ENCODE assay signal across 10 cellular contexts in the genomic region with DNA sequence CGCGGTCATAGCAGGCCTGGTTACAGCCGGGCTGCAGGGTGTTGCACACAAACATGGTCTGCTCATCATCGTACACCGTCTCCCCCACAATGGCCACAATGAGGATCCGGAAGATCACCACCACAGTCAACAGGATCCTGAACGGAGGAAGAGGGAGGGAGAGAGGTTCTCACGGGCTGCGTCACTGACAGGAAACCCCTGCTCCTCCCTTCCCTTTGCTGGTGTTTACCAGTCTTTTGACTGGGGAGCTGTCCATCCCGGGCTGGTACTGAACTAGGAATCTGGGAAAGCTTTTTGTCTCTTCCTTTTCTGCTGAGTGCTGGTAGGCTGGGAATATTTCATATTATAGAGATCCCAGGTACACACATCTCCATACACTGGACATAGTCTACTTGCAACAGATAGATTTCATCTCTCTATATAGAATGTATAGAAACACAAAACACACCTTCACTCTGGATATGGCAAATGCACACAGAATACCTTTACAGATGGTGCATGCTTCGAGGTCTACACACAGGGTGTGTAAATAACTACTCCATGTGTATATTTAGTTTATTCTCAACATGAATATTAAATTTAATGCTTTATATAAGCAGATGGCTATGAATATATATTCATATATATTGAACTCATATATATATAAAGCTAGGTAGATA. TPM values are rescaled to one million over a fixed set of nuclear protein-coding genes. Genes with fewer than 3 reads are reported as not detected.
DNase-seq lines count a peak whose midpoint lies in the region; ATAC-seq and TF ChIP-seq lines count a peak whose summit lies in the region.
"Had no signal": no experiment of that assay in that cellular context is flagged by ENCODE, and none has a peak within 500 bp of the region (broad histone marks: within the 10 kb centered on the region; RNA-seq: fewer than 3 reads in every experiment).

No MANE protein-coding gene starts in this region.

- H3K27me3 ChIP-seq in foreskin keratinocyte: peaks cover 76% of the 10 kb centered on the region
- peaks cover 40 to 46% (median 42%) of the 10 kb centered on the region in 3 donors for H3K27me3 ChIP-seq in gastrocnemius medialis
- H3K27me3 ChIP-seq in prostate gland (replicated peaks; ENCODE audit: insufficient read depth): peaks cover 9% of the 10 kb centered on the region
- peaks cover 73% of the 10 kb centered on the region for H3K27me3 ChIP-seq in suprapubic skin

- TF ChIP-seq CTCF in foreskin keratinocyte (conservative IDR thresholded peaks at IDR 0.05) (no peak), progenitor cell of endocrine pancreas (IDR thresholded peaks at IDR 0.05; ENCODE audit: unreplicated experiment) (no peak), gastrocnemius medialis (IDR thresholded peaks at IDR 0.05 in 4 of 5, conservative IDR thresholded peaks at IDR 0.05 in 1 of 5) (no peak), prostate gland (IDR thresholded peaks at IDR 0.05) (no peak), suprapubic skin (IDR thresholded peaks at IDR 0.05) (no peak)

- no peaks in the 10 kb centered on the region for H3K36me3 Mint-ChIP-seq in progenitor cell of endocrine pancreas (ENCODE audit: insufficient read depth)

- in situ Hi-C loops in gastrocnemius medialis (cut with MboI; ENCODE audit: low sequenced_read_pairs in 4 of 4): no loop called here

- no peak overlapping the region for H3K4me3 Mint-ChIP-seq in progenitor cell of endocrine pancreas (ENCODE audit: low read depth)

- no peaks in the 10 kb centered on the region for H3K36me3 ChIP-seq in gastrocnemius medialis
- no peaks in the 10 kb centered on the region for H3K36me3 ChIP-seq in prostate gland
- H3K36me3 ChIP-seq in suprapubic skin: no peaks in the 10 kb centered on the region

- no peak for TF ChIP-seq EP300 in suprapubic skin (IDR thresholded peaks at IDR 0.05)

- no peaks in the 10 kb centered on the region for H3K9me3 ChIP-seq in gastrocnemius medialis
- no peaks in the 10 kb centered on the region for H3K9me3 ChIP-seq in prostate gland
- no peaks in the 10 kb centered on the region for H3K9me3 ChIP-seq in suprapubic skin

- no peaks in the 10 kb centered on the region for H3K4me1 Mint-ChIP-seq in progenitor cell of endocrine pancreas (ENCODE audit: low read depth)

- no peak overlapping the region for H3K4me3 ChIP-seq in gastrocnemius medialis
- H3K4me3 ChIP-seq in prostate gland: no peak overlapping the region
- H3K4me3 ChIP-seq in suprapubic skin: no peak overlapping the region

- no peak for TF ChIP-seq POLR2A in gastrocnemius medialis (IDR thresholded peaks at IDR 0.05)
- TF ChIP-seq POLR2A in prostate gland (IDR thresholded peaks at IDR 0.05): no peak
- TF ChIP-seq POLR2A in suprapubic skin (IDR thresholded peaks at IDR 0.05): no peak

- no peak overlapping the region for H3K27ac Mint-ChIP-seq in progenitor cell of endocrine pancreas

- peak; percentile 29 for DNase-seq in HK-2 (ENCODE audit: unreplicated experiment)
- peak; percentile 26 to 59 for DNase-seq in foreskin keratinocyte
- peak; percentile 63 for DNase-seq in progenitor cell of endocrine pancreas (ENCODE audit: low spot score, unreplicated experiment)
- no peak for DNase-seq in gastrocnemius medialis
- no peak for DNase-seq in pons (ENCODE audit: low spot score)
- no peak for DNase-seq in prostate gland (ENCODE audit: low spot score)
- DNase-seq in suprapubic skin (ENCODE audit: low spot score in 2 of 2): no peak
- DNase-seq: activated CD4-positive, CD25-positive, alpha-beta regulatory T cell; erythroblast had no signal

- intact Hi-C loops in gastrocnemius medialis (cut with DNase I; ENCODE audit: low total_unique reads): no loop called here
- intact Hi-C loops in prostate gland (cut with DNase I): no loop called here

- H3K4me1 ChIP-seq in foreskin keratinocyte (no peaks in the 10 kb centered on the region), gastrocnemius medialis (peaks cover 0 to 5% of the 10 kb centered on the region in 2 donors), prostate gland (replicated peaks) (no peaks in the 10 kb centered on the region), suprapubic skin (peaks cover 12% of the 10 kb centered on the region)

- H3K9me3 Mint-ChIP-seq in progenitor cell of endocrine pancreas (ENCODE audit: low read depth): no peaks in the 10 kb centered on the region

- 33% methylated on average over 11 of the region's 11 CpGs for WGBS in prostate gland
- 33% methylated on average over 11 of the region's 11 CpGs for WGBS in suprapubic skin

- peaks cover 82% of the 10 kb centered on the region for H3K27me3 Mint-ChIP-seq in progenitor cell of endocrine pancreas

- H3K27ac ChIP-seq in foreskin keratinocyte (no peak overlapping the region), gastrocnemius medialis (no peak overlapping the region), prostate gland (no peak overlapping the region), suprapubic skin (no peak overlapping the region)

- ATAC-seq in SK-N-SH treated with all-trans-retinoic acid at 6 μM for 48 hours (peak; percentile 68), foreskin keratinocyte (peak; percentile 80), gastrocnemius medialis (no peak)

TF ChIP-seq in SK-N-SH treated with all-trans-retinoic acid at 6 μM for 48 hours, 23 proteins besides CTCF, POLR2A, EP300 and RAD21:
- TF ChIP-seq TCF4 (CRISPR knock-in tag; IDR thresholded peaks at IDR 0.05; ENCODE audit: borderline replicate concordance): no peak
- TF ChIP-seq ISL1 (CRISPR knock-in tag; IDR thresholded peaks at IDR 0.05): no peak
- TF ChIP-seq TOX (CRISPR knock-in tag; IDR thresholded peaks at IDR 0.05; ENCODE audit: borderline replicate concordance): no peak
- TF ChIP-seq OSR1 (CRISPR knock-in tag; IDR thresholded peaks at IDR 0.05): no peak
- peak; percentile 41; the same call in 1 of the 2 replicates for TF ChIP-seq SNAI2 (CRISPR knock-in tag; IDR thresholded peaks at IDR 0.05)
- TF ChIP-seq CSDC2 (CRISPR knock-in tag; IDR thresholded peaks at IDR 0.05): no peak
TF ChIP-seq in SK-N-SH treated with all-trans-retinoic acid at 6 μM for 48 hours: peak in this region for 1.

RNA-seq across cellular contexts. Expression of gene GJD2, which starts 1.4 kb away (rescaled TPM):
- total RNA-seq in foreskin keratinocyte: not detected in 2 replicates
- polyA plus RNA-seq in foreskin keratinocyte: not detected in 2 replicates
- total RNA-seq in progenitor cell of endocrine pancreas: 0.27 and 0.38 TPM in 2 replicates
- not detected for total RNA-seq in gastrocnemius medialis
- total RNA-seq in prostate gland: not detected
- under 1 TPM in 1 of 4 donors, not detected in 3; 0.24 TPM for total RNA-seq in suprapubic skin

RNA-seq across cellular contexts. Expression of gene ACTC1, which starts 42.0 kb away (rescaled TPM):
- total RNA-seq in foreskin keratinocyte (not detected in 2 replicates), progenitor cell of endocrine pancreas (3.5 and 5.3 TPM in 2 replicates), gastrocnemius medialis (100 to 1,000 TPM in 1 of 4 donors, 10 to 100 TPM in 2, 1 to 10 TPM in 1; 5.6 to 449 (median 78.0) TPM), prostate gland (10 to 100 TPM in 1 of 2 donors, 1 to 10 TPM in 1; 9.6 to 21.5 TPM), suprapubic skin (1 to 10 TPM in 2 of 4 donors, under 1 TPM in 2; 0.51 to 1.4 (median 0.85) TPM)
- not detected in 2 replicates for polyA plus RNA-seq in foreskin keratinocyte

Comparison
In these comparisons a context has a peak if more than half of its experiments do, and no peak if none do; other contexts are left out.
1. DNase-seq: peak in HK-2 (single experiment), foreskin keratinocyte (2 of 2) and progenitor cell of endocrine pancreas (single experiment); none in gastrocnemius medialis (0 of 2), pons (single experiment), prostate gland (single experiment) and suprapubic skin (0 of 2).
2. ATAC-seq: peak in SK-N-SH treated with all-trans-retinoic acid at 6 μM for 48 hours (single experiment) and foreskin keratinocyte (single experiment); none in gastrocnemius medialis (0 of 2).